34 cellular contexts compared by ENCODE assay signal in the genomic region with DNA sequence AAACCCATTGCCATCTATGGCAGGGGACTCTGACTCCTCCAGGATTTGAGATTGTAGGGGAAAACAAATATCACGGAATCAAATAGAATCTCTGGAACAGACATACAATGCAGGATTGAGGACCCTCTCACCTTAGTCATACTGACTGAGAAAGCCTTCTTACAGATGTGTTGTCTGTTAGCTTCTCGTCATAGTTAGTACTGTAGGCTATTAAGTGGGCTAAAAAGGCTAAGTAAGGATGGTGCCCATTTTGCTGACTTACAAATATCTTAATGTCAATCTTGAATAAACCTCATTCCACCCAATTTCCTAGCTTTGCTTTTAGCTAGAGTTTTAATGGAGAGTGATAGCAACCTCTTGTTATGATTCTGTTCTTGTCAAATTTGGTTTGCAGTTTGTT.
"Had no signal": no experiment of that assay in that cellular context is flagged by ENCODE, and none has a peak within 500 bp of the region (broad histone marks: within the 10 kb centered on the region; RNA-seq: fewer than 3 reads in every experiment).

No MANE protein-coding gene starts in this region.

- H3K4me1 Mint-ChIP-seq: activated B cell treated with CpG ODN at 0.5 μM for 24 hours; activated naive CD4-positive, alpha-beta T cell treated with anti-CD3 and anti-CD28 coated beads, Interleukin-2, amount 50 U/mL, for 24 hours; activated naive CD8-positive, alpha-beta T cell treated with anti-CD3 and anti-CD28 coated beads, Interleukin-2, amount 10 ng/mL, durations not matched to agents 7 days and 5 days; activated naive CD8-positive, alpha-beta T cell treated with anti-CD3 and anti-CD28 coated beads, Interleukin-2, amount 50 U/mL, for 24 hours; central memory CD8-positive, alpha-beta T cell had no signal

- H3K4me3 Mint-ChIP-seq: activated B cell treated with CpG ODN at 0.5 μM for 24 hours; activated CD4-positive, alpha-beta memory T cell treated with anti-CD3 and anti-CD28 coated beads for 36 hours; activated CD4-positive, alpha-beta T cell treated with anti-CD3 and anti-CD28 coated beads, Interleukin-2, amount 10 ng/mL, durations not matched to agents 7 days and 5 days; activated CD8-positive, alpha-beta T cell treated with anti-CD3 and anti-CD28 coated beads for 36 hours; activated naive CD4-positive, alpha-beta T cell treated with anti-CD3 and anti-CD28 coated beads, Interleukin-2, amount 10 ng/mL, durations not matched to agents 7 days and 5 days; activated naive CD4-positive, alpha-beta T cell treated with anti-CD3 and anti-CD28 coated beads, Interleukin-2, amount 50 U/mL, for 24 hours; activated naive CD8-positive, alpha-beta T cell; activated naive CD8-positive, alpha-beta T cell treated with anti-CD3 and anti-CD28 coated beads, Interleukin-2, amount 10 ng/mL, durations not matched to agents 7 days and 5 days; activated naive CD8-positive, alpha-beta T cell treated with anti-CD3 and anti-CD28 coated beads, Interleukin-2, amount 50 U/mL, for 24 hours; activated T-cell treated with anti-CD3 and anti-CD28 coated beads, Interleukin-2, amount 50 U/mL, for 24 hours; brain; central memory CD8-positive, alpha-beta T cell; T-helper 1 cell treated with Interleukin-12 subunit alpha and Interleukin-12 subunit beta and Interleukin-4 antibody, amounts not matched to agents 30 μg/mL and 1 μg/mL, for 36 hours; T-helper 2 cell treated with Interferon-gamma antibody and Interleukin-4, amounts not matched to agents 5 μg/mL and 100 μg/mL, for 36 hours had no signal

- DNase-seq: activated B cell treated with CpG ODN at 0.5 μM for 24 hours; activated CD4-positive, alpha-beta memory T cell treated with anti-CD3 and anti-CD28 coated beads for 36 hours; activated CD4-positive, alpha-beta T cell treated with anti-CD3 and anti-CD28 coated beads for 4 hours; activated CD4-positive, alpha-beta T cell treated with anti-CD3 and anti-CD28 coated beads, Interleukin-2, amount 10 ng/mL, durations not matched to agents 7 days and 5 days; activated CD4-positive, CD25-positive, alpha-beta regulatory T cell treated with anti-CD3 and anti-CD28 coated beads, Interleukin-2, amount 50 U/mL, for 72 hours; activated CD8-positive, alpha-beta memory T cell treated with anti-CD3 and anti-CD28 coated beads, Interleukin-2, amount 50 U/mL, for 4 hours; activated CD8-positive, alpha-beta T cell treated with anti-CD3 and anti-CD28 coated beads for 36 hours; activated effector memory CD4-positive, alpha-beta T cell treated with Interleukin-2 at 50 U/mL for 16 hours; activated gamma-delta T cell; activated naive CD4-positive, alpha-beta T cell treated with anti-CD3 and anti-CD28 coated beads, Interleukin-2, amount 10 ng/mL, durations not matched to agents 7 days and 5 days; activated naive CD4-positive, alpha-beta T cell treated with Interleukin-2 at 50 U/mL for 16 hours; activated naive CD8-positive, alpha-beta T cell treated with anti-CD3 and anti-CD28 coated beads, Interleukin-2, amount 10 ng/mL, durations not matched to agents 7 days and 5 days; activated naive CD8-positive, alpha-beta T cell treated with anti-CD3 and anti-CD28 coated beads, Interleukin-2, amount 50 U/mL, for 24 hours; activated T-cell treated with anti-CD3 and anti-CD28 coated beads for 4 hours; activated T-cell treated with anti-CD3 and anti-CD28 coated beads, Interleukin-2, amount 50 U/mL, for 24 hours; activated T-cell treated with anti-CD3 and anti-CD28 coated beads, Interleukin-2, amount 50 U/mL, for 48 hours; amygdala; anterior cingulate cortex; caudate nucleus; cerebellar nuclear complex; T-helper 2 cell; T-helper 9 cell had no signal

- ATAC-seq: activated CD8-positive, alpha-beta T cell treated with anti-CD3 and anti-CD28 coated beads for 36 hours; activated naive CD8-positive, alpha-beta T cell treated with anti-CD3 and anti-CD28 coated beads, Interleukin-2, amount 50 U/mL, for 24 hours had no signal

- H3K27ac Mint-ChIP-seq: activated B cell treated with CpG ODN at 0.5 μM for 24 hours; activated CD4-positive, alpha-beta memory T cell treated with anti-CD3 and anti-CD28 coated beads for 36 hours; activated CD4-positive, alpha-beta T cell treated with anti-CD3 and anti-CD28 coated beads, Interleukin-2, amount 10 ng/mL, durations not matched to agents 7 days and 5 days; activated CD8-positive, alpha-beta T cell treated with anti-CD3 and anti-CD28 coated beads for 36 hours; activated naive CD4-positive, alpha-beta T cell treated with anti-CD3 and anti-CD28 coated beads, Interleukin-2, amount 10 ng/mL, durations not matched to agents 7 days and 5 days; activated naive CD4-positive, alpha-beta T cell treated with anti-CD3 and anti-CD28 coated beads, Interleukin-2, amount 50 U/mL, for 24 hours; activated naive CD8-positive, alpha-beta T cell; activated naive CD8-positive, alpha-beta T cell treated with anti-CD3 and anti-CD28 coated beads, Interleukin-2, amount 10 ng/mL, durations not matched to agents 7 days and 5 days; activated naive CD8-positive, alpha-beta T cell treated with anti-CD3 and anti-CD28 coated beads, Interleukin-2, amount 50 U/mL, for 24 hours; activated T-cell treated with anti-CD3 and anti-CD28 coated beads, Interleukin-2, amount 50 U/mL, for 24 hours; activated T-helper 2 cell treated with anti-CD3 and anti-CD28 coated beads, Interferon-gamma antibody, Interleukin-2, Interleukin-4, amounts not matched to agents 10 μg/mL and 5 μg/mL and 100 μg/mL, durations not matched to agents 14 hours and 24 hours and 36 hours; T-helper 1 cell treated with Interleukin-12 subunit alpha and Interleukin-12 subunit beta and Interleukin-4 antibody, amounts not matched to agents 30 μg/mL and 1 μg/mL, for 36 hours; T-helper 2 cell treated with Interferon-gamma antibody and Interleukin-4, amounts not matched to agents 5 μg/mL and 100 μg/mL, for 36 hours had no signal

- H3K27ac ChIP-seq: ascending aorta, cardiac muscle cell, VCaP had no signal

- H3K36me3 ChIP-seq: ascending aorta, cardiac muscle cell had no signal

- H3K36me3 Mint-ChIP-seq: activated CD4-positive, alpha-beta memory T cell treated with anti-CD3 and anti-CD28 coated beads for 36 hours; activated naive CD4-positive, alpha-beta T cell treated with anti-CD3 and anti-CD28 coated beads, Interleukin-2, amount 10 ng/mL, durations not matched to agents 7 days and 5 days; activated naive CD4-positive, alpha-beta T cell treated with anti-CD3 and anti-CD28 coated beads, Interleukin-2, amount 50 U/mL, for 24 hours; activated naive CD8-positive, alpha-beta T cell; activated naive CD8-positive, alpha-beta T cell treated with anti-CD3 and anti-CD28 coated beads, Interleukin-2, amount 10 ng/mL, durations not matched to agents 7 days and 5 days had no signal

- H3K9me3 ChIP-seq: ascending aorta had no signal

- H3K9me3 Mint-ChIP-seq: activated B cell treated with CpG ODN at 0.5 μM for 24 hours; activated CD4-positive, alpha-beta memory T cell treated with anti-CD3 and anti-CD28 coated beads for 36 hours; activated CD4-positive, alpha-beta T cell treated with anti-CD3 and anti-CD28 coated beads, Interleukin-2, amount 10 ng/mL, durations not matched to agents 7 days and 5 days; activated CD8-positive, alpha-beta T cell treated with anti-CD3 and anti-CD28 coated beads for 36 hours; activated naive CD4-positive, alpha-beta T cell treated with anti-CD3 and anti-CD28 coated beads, Interleukin-2, amount 10 ng/mL, durations not matched to agents 7 days and 5 days; activated naive CD4-positive, alpha-beta T cell treated with anti-CD3 and anti-CD28 coated beads, Interleukin-2, amount 50 U/mL, for 24 hours; activated naive CD8-positive, alpha-beta T cell treated with anti-CD3 and anti-CD28 coated beads, Interleukin-2, amount 10 ng/mL, durations not matched to agents 7 days and 5 days; activated T-cell treated with anti-CD3 and anti-CD28 coated beads, Interleukin-2, amount 50 U/mL, for 24 hours; activated T-helper 2 cell treated with anti-CD3 and anti-CD28 coated beads, Interferon-gamma antibody, Interleukin-2, Interleukin-4, amounts not matched to agents 10 μg/mL and 5 μg/mL and 100 μg/mL, durations not matched to agents 14 hours and 24 hours and 36 hours; central memory CD8-positive, alpha-beta T cell; T-helper 1 cell treated with Interleukin-12 subunit alpha and Interleukin-12 subunit beta and Interleukin-4 antibody, amounts not matched to agents 30 μg/mL and 1 μg/mL, for 36 hours; T-helper 2 cell treated with Interferon-gamma antibody and Interleukin-4, amounts not matched to agents 5 μg/mL and 100 μg/mL, for 36 hours had no signal

- H3K27me3 ChIP-seq: ascending aorta, cardiac muscle cell had no signal

- H3K4me1 ChIP-seq: ascending aorta had no signal

- H3K4me3 ChIP-seq: ascending aorta, cardiac muscle cell had no signal

- FAIRE-seq: bronchial epithelial cell, TTC549 had no signal
